ENCODE assay signal across 19 cellular contexts in genomic region chr12:31011336-31011735, GRCh38.
"Had no signal": no experiment of that assay in that cellular context is flagged by ENCODE, and none has a peak within 500 bp of the region (broad histone marks: within the 10 kb centered on the region; RNA-seq: fewer than 3 reads in every experiment).

No MANE protein-coding gene starts in this region.

- H3K4me1 Mint-ChIP-seq: central memory CD8-positive, alpha-beta T cell; naive thymus-derived CD4-positive, alpha-beta T cell; neural progenitor cell had no signal

- DNase-seq: dermis blood vessel endothelial cell; effector memory CD4-positive, alpha-beta T cell; foreskin keratinocyte; glutamatergic neuron; heart right ventricle; hippocampal formation; mesenchymal stem cell; midbrain; naive thymus-derived CD4-positive, alpha-beta T cell; stimulated activated CD4-positive, alpha-beta T cell treated with anti-CD3 and anti-CD28 coated beads, Interleukin-15, amount 100 ng/mL, for 24 hours; stimulated activated CD4-positive, alpha-beta T cell treated with anti-CD3 and anti-CD28 coated beads, Interleukin-2, amount 100 ng/mL, for 48 hours; stimulated activated CD8-positive, alpha-beta memory T cell treated with anti-CD3 and anti-CD28 coated beads, Interleukin-4, amount 100 ng/mL, for 48 hours; stimulated activated naive CD8-positive, alpha-beta T cell treated with anti-CD3 and anti-CD28 coated beads, Interleukin-15, Interleukin-2, amounts not matched to agents 100 U/mL and 50 U/mL, for 24 hours; substantia nigra; testis had no signal

- H3K4me3 Mint-ChIP-seq: central memory CD8-positive, alpha-beta T cell; naive thymus-derived CD4-positive, alpha-beta T cell; nephron; neural progenitor cell; type B pancreatic cell had no signal

- H3K9me3 Mint-ChIP-seq: central memory CD8-positive, alpha-beta T cell; naive thymus-derived CD4-positive, alpha-beta T cell; nephron; neural progenitor cell; type B pancreatic cell had no signal

- H3K27ac Mint-ChIP-seq: naive thymus-derived CD4-positive, alpha-beta T cell; nephron; neural progenitor cell; type B pancreatic cell had no signal

- H3K36me3 Mint-ChIP-seq: naive thymus-derived CD4-positive, alpha-beta T cell; neural progenitor cell; type B pancreatic cell had no signal

- ATAC-seq: heart right ventricle; naive thymus-derived CD4-positive, alpha-beta T cell; stimulated activated naive CD8-positive, alpha-beta T cell treated with anti-CD3 and anti-CD28 coated beads, Interleukin-15, Interleukin-2, amounts not matched to agents 100 U/mL and 50 U/mL, for 24 hours had no signal
